12 cellular contexts compared by ENCODE assay signal in the genomic region with DNA sequence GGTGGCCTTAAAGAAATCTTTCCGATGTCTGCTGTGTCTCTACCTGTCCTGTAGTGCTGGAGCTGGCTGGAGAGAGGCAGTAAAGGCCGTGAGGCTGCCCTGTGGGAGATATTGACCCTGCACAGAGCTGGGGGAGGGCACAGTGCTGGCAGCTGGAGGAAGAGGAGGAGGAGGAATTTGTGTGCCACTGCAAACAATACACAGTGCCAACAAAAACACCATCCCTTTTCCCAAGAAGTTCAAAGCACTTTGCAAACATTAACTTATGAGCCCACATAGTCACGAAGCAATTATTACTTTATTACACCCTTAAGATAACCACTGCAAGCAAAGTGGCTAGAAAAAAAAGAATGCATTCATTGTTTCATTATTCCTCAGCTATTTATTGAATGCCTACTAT. TPM values are rescaled to one million over a fixed set of nuclear protein-coding genes. Genes with fewer than 3 reads are reported as not detected.
DNase-seq lines count a peak whose midpoint lies in the region; ATAC-seq lines count a peak whose summit lies in the region.
"Had no signal": no experiment of that assay in that cellular context is flagged by ENCODE, and none has a peak within 500 bp of the region (broad histone marks: within the 10 kb centered on the region; RNA-seq: fewer than 3 reads in every experiment).

No MANE protein-coding gene starts in this region.

- H3K4me3 Mint-ChIP-seq in activated T-cell treated with anti-CD3 and anti-CD28 coated beads, Interleukin-2, amount 50 U/mL, for 24 hours = no peak overlapping the region
- H3K4me3 Mint-ChIP-seq in activated T-cell treated with anti-CD3 and anti-CD28 coated beads, Interleukin-2, amount 50 U/mL, for 4 hours = no peak overlapping the region
- peak overlapping the region; percentile 60 to 79 for H3K4me3 Mint-ChIP-seq in stimulated activated naive CD8-positive, alpha-beta T cell treated with anti-CD3 and anti-CD28 coated beads, Interleukin-15, amount 100 ng/mL, for 72 hours
- H3K4me3 Mint-ChIP-seq in stimulated activated naive B cell treated with anti-CD40 and anti-IgM and Interleukin-4, amounts not matched to agents 10 μg/mL and 1 μg/mL and 100 μg/mL, for 72 hours = no peak overlapping the region
- H3K4me3 Mint-ChIP-seq: effector memory CD8-positive, alpha-beta T cell; T-cell had no signal

- no peaks in the 10 kb centered on the region for H3K36me3 Mint-ChIP-seq in activated T-cell treated with anti-CD3 and anti-CD28 coated beads, Interleukin-2, amount 50 U/mL, for 24 hours (ENCODE audit: low read depth)
- no peaks in the 10 kb centered on the region for H3K36me3 Mint-ChIP-seq in activated T-cell treated with anti-CD3 and anti-CD28 coated beads, Interleukin-2, amount 50 U/mL, for 4 hours (ENCODE audit: insufficient read depth)
- no peaks in the 10 kb centered on the region for H3K36me3 Mint-ChIP-seq in stimulated activated naive B cell treated with anti-CD40 and anti-IgM and Interleukin-4, amounts not matched to agents 10 μg/mL and 1 μg/mL and 100 μg/mL, for 72 hours
- H3K36me3 Mint-ChIP-seq: T-cell had no signal

- H3K9me3 Mint-ChIP-seq in activated T-cell treated with anti-CD3 and anti-CD28 coated beads, Interleukin-2, amount 50 U/mL, for 24 hours = no peaks in the 10 kb centered on the region
- no peaks in the 10 kb centered on the region for H3K9me3 Mint-ChIP-seq in activated T-cell treated with anti-CD3 and anti-CD28 coated beads, Interleukin-2, amount 50 U/mL, for 4 hours
- no peaks in the 10 kb centered on the region for H3K9me3 Mint-ChIP-seq in stimulated activated naive CD8-positive, alpha-beta T cell treated with anti-CD3 and anti-CD28 coated beads, Interleukin-15, amount 100 ng/mL, for 72 hours
- H3K9me3 Mint-ChIP-seq in stimulated activated naive B cell treated with anti-CD40 and anti-IgM and Interleukin-4, amounts not matched to agents 10 μg/mL and 1 μg/mL and 100 μg/mL, for 72 hours = no peaks in the 10 kb centered on the region
- H3K9me3 Mint-ChIP-seq: effector memory CD8-positive, alpha-beta T cell; T-cell had no signal

- H3K4me1 Mint-ChIP-seq in activated T-cell treated with anti-CD3 and anti-CD28 coated beads, Interleukin-2, amount 50 U/mL, for 24 hours (ENCODE audit: low read depth) = peaks cover 91% of the 10 kb centered on the region
- peaks cover 76% of the 10 kb centered on the region for H3K4me1 Mint-ChIP-seq in activated T-cell treated with anti-CD3 and anti-CD28 coated beads, Interleukin-2, amount 50 U/mL, for 4 hours (ENCODE audit: low read depth)
- peaks cover 92% of the 10 kb centered on the region for H3K4me1 Mint-ChIP-seq in stimulated activated naive CD8-positive, alpha-beta T cell treated with anti-CD3 and anti-CD28 coated beads, Interleukin-15, amount 100 ng/mL, for 72 hours
- H3K4me1 Mint-ChIP-seq in stimulated activated naive B cell treated with anti-CD40 and anti-IgM and Interleukin-4, amounts not matched to agents 10 μg/mL and 1 μg/mL and 100 μg/mL, for 72 hours = peaks cover 11 to 34% of the 10 kb centered on the region in 2 donors

- no peaks in the 10 kb centered on the region for H3K27me3 Mint-ChIP-seq in activated T-cell treated with anti-CD3 and anti-CD28 coated beads, Interleukin-2, amount 50 U/mL, for 24 hours
- H3K27me3 Mint-ChIP-seq in activated T-cell treated with anti-CD3 and anti-CD28 coated beads, Interleukin-2, amount 50 U/mL, for 4 hours (ENCODE audit: low read depth) = no peaks in the 10 kb centered on the region
- no peaks in the 10 kb centered on the region for H3K27me3 Mint-ChIP-seq in stimulated activated naive CD8-positive, alpha-beta T cell treated with anti-CD3 and anti-CD28 coated beads, Interleukin-15, amount 100 ng/mL, for 72 hours
- H3K27me3 Mint-ChIP-seq in stimulated activated naive B cell treated with anti-CD40 and anti-IgM and Interleukin-4, amounts not matched to agents 10 μg/mL and 1 μg/mL and 100 μg/mL, for 72 hours = no peaks in the 10 kb centered on the region
- H3K27me3 Mint-ChIP-seq: T-cell had no signal

- no peak for DNase-seq in activated T-cell treated with anti-CD3 and anti-CD28 coated beads, Interleukin-2, amount 50 U/mL, for 24 hours
- DNase-seq in activated T-cell treated with anti-CD3 and anti-CD28 coated beads, Interleukin-2, amount 50 U/mL, for 4 hours = no peak
- DNase-seq in SW480 (ENCODE audit: low spot score) (peak; percentile 64), kidney glomerular epithelial cell (lab: John Stamatoyannopoulos, UW) (peak; percentile 91), EL (no peak)
- no peak for DNase-seq in stimulated activated naive CD8-positive, alpha-beta T cell treated with anti-CD3 and anti-CD28 coated beads, Interleukin-15, amount 100 ng/mL, for 72 hours
- no peak for DNase-seq in stimulated activated naive B cell treated with anti-CD40 and anti-IgM and Interleukin-4, amounts not matched to agents 10 μg/mL and 1 μg/mL and 100 μg/mL, for 72 hours
- DNase-seq: DMS79; effector memory CD8-positive, alpha-beta T cell; NCI-H748 treated with DMSO at 0.1 percent for 48 hours; T-cell had no signal

- peak overlapping the region; percentile 87 for H3K27ac Mint-ChIP-seq in activated T-cell treated with anti-CD3 and anti-CD28 coated beads, Interleukin-2, amount 50 U/mL, for 24 hours
- H3K27ac Mint-ChIP-seq in stimulated activated naive CD8-positive, alpha-beta T cell treated with anti-CD3 and anti-CD28 coated beads, Interleukin-15, amount 100 ng/mL, for 72 hours = peak overlapping the region in 1 of 2 donors; percentile 93
- no peak overlapping the region for H3K27ac Mint-ChIP-seq in stimulated activated naive B cell treated with anti-CD40 and anti-IgM and Interleukin-4, amounts not matched to agents 10 μg/mL and 1 μg/mL and 100 μg/mL, for 72 hours
- H3K27ac Mint-ChIP-seq: effector memory CD8-positive, alpha-beta T cell had no signal

- no peak for ATAC-seq in activated T-cell treated with anti-CD3 and anti-CD28 coated beads, Interleukin-2, amount 50 U/mL, for 4 hours
- no peak for ATAC-seq in stimulated activated naive CD8-positive, alpha-beta T cell treated with anti-CD3 and anti-CD28 coated beads, Interleukin-15, amount 100 ng/mL, for 72 hours
- no peak for ATAC-seq in HG02571 (IDR thresholded peaks at IDR 0.05; ENCODE audit: unreplicated experiment)
- no peak for ATAC-seq in stimulated activated naive B cell treated with anti-CD40 and anti-IgM and Interleukin-4, amounts not matched to agents 10 μg/mL and 1 μg/mL and 100 μg/mL, for 72 hours (replicated peaks)
- ATAC-seq: effector memory CD8-positive, alpha-beta T cell; T-cell had no signal

RNA-seq across cellular contexts. Expression of gene CYTIP, which starts 45.0 kb away (rescaled TPM):
- 100 to 1,000 TPM; 183 to 207 (median 195) TPM for total RNA-seq in activated T-cell treated with anti-CD3 and anti-CD28 coated beads, Interleukin-2, amount 50 U/mL, for 4 hours

Comparison
In these comparisons a context has a peak if more than half of its experiments do, and no peak if none do; other contexts are left out.
1. DNase-seq: peak in SW480 (single experiment) and kidney glomerular epithelial cell (single experiment); none in activated T-cell treated with anti-CD3 and anti-CD28 coated beads, Interleukin-2, amount 50 U/mL, for 24 hours (single experiment), activated T-cell treated with anti-CD3 and anti-CD28 coated beads, Interleukin-2, amount 50 U/mL, for 4 hours (single experiment), stimulated activated naive CD8-positive, alpha-beta T cell treated with anti-CD3 and anti-CD28 coated beads, Interleukin-15, amount 100 ng/mL, for 72 hours (0 of 2), stimulated activated naive B cell treated with anti-CD40 and anti-IgM and Interleukin-4, amounts not matched to agents 10 μg/mL and 1 μg/mL and 100 μg/mL, for 72 hours (single experiment) and EL (single experiment).
2. H3K4me3 Mint-ChIP-seq: peak in stimulated activated naive CD8-positive, alpha-beta T cell treated with anti-CD3 and anti-CD28 coated beads, Interleukin-15, amount 100 ng/mL, for 72 hours (2 of 2); none in activated T-cell treated with anti-CD3 and anti-CD28 coated beads, Interleukin-2, amount 50 U/mL, for 24 hours (single experiment), activated T-cell treated with anti-CD3 and anti-CD28 coated beads, Interleukin-2, amount 50 U/mL, for 4 hours (single experiment) and stimulated activated naive B cell treated with anti-CD40 and anti-IgM and Interleukin-4, amounts not matched to agents 10 μg/mL and 1 μg/mL and 100 μg/mL, for 72 hours (0 of 2).